Comparison of ENCODE assay signal across 1 cellular context in the genomic region with DNA sequence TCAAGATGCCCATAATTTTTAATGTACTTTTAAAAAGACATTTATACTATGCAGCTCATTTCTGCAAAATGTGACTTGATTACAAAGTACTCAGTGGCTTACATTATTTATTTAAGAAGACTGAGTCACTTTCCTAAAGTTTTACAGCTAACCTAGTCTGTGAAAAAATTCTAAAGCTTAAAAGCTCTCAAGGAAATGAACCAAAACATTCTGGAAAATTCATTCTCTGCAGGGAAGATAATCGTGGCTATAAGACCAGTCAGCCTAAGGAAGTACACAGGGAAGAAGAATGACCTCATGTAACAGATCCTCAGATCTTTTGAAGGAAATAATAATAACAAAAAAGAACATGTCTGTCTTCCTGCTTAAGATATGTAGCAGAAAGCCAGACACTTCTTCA.
TF ChIP-seq lines count a peak whose summit lies in the region.

No MANE protein-coding gene starts in this region.

TF ChIP-seq in HepG2, 621 proteins besides CTCF, POLR2A, EP300 and RAD21 (continued from another document):
- TF ChIP-seq, protein P1, sequence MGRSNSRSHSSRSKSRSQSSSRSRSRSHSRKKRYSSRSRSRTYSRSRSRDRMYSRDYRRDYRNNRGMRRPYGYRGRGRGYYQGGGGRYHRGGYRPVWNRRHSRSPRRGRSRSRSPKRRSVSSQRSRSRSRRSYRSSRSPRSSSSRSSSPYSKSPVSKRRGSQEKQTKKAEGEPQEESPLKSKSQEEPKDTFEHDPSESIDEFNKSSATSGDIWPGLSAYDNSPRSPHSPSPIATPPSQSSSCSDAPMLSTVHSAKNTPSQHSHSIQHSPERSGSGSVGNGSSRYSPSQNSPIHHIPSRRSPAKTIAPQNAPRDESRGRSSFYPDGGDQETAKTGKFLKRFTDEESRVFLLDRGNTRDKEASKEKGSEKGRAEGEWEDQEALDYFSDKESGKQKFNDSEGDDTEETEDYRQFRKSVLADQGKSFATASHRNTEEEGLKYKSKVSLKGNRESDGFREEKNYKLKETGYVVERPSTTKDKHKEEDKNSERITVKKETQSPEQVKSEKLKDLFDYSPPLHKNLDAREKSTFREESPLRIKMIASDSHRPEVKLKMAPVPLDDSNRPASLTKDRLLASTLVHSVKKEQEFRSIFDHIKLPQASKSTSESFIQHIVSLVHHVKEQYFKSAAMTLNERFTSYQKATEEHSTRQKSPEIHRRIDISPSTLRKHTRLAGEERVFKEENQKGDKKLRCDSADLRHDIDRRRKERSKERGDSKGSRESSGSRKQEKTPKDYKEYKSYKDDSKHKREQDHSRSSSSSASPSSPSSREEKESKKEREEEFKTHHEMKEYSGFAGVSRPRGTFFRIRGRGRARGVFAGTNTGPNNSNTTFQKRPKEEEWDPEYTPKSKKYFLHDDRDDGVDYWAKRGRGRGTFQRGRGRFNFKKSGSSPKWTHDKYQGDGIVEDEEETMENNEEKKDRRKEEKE (IDR thresholded peaks at IDR 0.05) = no peak
- TF ChIP-seq HOXA7 (CRISPR knock-in tag; IDR thresholded peaks at IDR 0.05) (no peak), WIZ (CRISPR knock-in tag; IDR thresholded peaks at IDR 0.05) (no peak), ZBTB46 (CRISPR knock-in tag; IDR thresholded peaks at IDR 0.05; ENCODE audit: borderline replicate concordance) (no peak), ZKSCAN1 (IDR thresholded peaks at IDR 0.05; ENCODE audit: low read length) (no peak)
